Comparison of ENCODE assay signal across 17 cellular contexts in the genomic region with DNA sequence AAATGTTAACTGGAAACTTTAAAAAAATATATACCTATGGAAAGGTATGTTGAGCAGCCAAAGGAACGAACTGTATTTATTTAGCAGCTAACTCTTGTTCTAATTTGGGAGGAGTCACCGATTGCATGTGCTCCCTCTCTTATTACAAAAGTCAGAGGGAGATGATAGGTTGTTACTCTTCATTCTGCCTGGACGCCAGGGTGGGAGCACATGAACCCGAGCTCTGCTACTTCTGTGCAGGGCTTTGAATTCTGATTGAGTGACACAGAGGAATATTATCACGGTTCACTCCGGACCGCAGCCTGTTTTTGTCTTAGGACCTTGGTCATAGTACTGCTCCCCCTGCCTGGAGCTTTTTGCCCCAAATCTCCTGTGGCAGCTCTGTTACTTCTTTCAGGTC.
"Had no signal": no experiment of that assay in that cellular context is flagged by ENCODE, and none has a peak within 500 bp of the region (broad histone marks: within the 10 kb centered on the region; RNA-seq: fewer than 3 reads in every experiment).

No MANE protein-coding gene starts in this region.

- H3K27me3 Mint-ChIP-seq: activated naive CD8-positive, alpha-beta T cell; activated T-helper 17 cell treated with anti-CD3 and anti-CD28 coated beads, Interleukin-2, amount 50 U/mL, for 72 hours had no signal

- H3K36me3 Mint-ChIP-seq: activated naive CD8-positive, alpha-beta T cell; mesothelial cell of epicardium; natural killer cell had no signal

- H3K4me1 Mint-ChIP-seq: natural killer cell had no signal

- H3K27ac Mint-ChIP-seq: activated CD8-positive, alpha-beta T cell treated with anti-CD3 and anti-CD28 coated beads, Interleukin-2, amount 10 ng/mL, durations not matched to agents 7 days and 5 days; activated naive CD8-positive, alpha-beta T cell; activated T-helper 17 cell treated with anti-CD3 and anti-CD28 coated beads, Interleukin-2, amount 50 U/mL, for 72 hours; mesothelial cell of epicardium; natural killer cell had no signal

- H3K4me3 Mint-ChIP-seq: activated CD8-positive, alpha-beta T cell treated with anti-CD3 and anti-CD28 coated beads, Interleukin-2, amount 10 ng/mL, durations not matched to agents 7 days and 5 days; activated naive CD8-positive, alpha-beta T cell; activated T-helper 17 cell treated with anti-CD3 and anti-CD28 coated beads, Interleukin-2, amount 50 U/mL, for 72 hours; mesothelial cell of epicardium; natural killer cell had no signal

- DNase-seq: activated CD4-positive, alpha-beta T cell treated with anti-CD3 and anti-CD28 coated beads for 1 hour; activated CD4-positive, alpha-beta T cell treated with anti-CD3 and anti-CD28 coated beads, Interleukin-2, amount 50 U/mL, for 1 hour; activated CD8-positive, alpha-beta T cell treated with anti-CD3 and anti-CD28 coated beads, Interleukin-2, amount 10 ng/mL, durations not matched to agents 7 days and 5 days; activated T-cell treated with anti-CD3 and anti-CD28 coated beads, Interleukin-2, amount 50 U/mL, for 1 hour; adrenal gland; kidney glomerular epithelial cell; left lung; natural killer cell; sigmoid colon; stimulated activated CD4-positive, alpha-beta T cell treated with anti-CD3 and anti-CD28 coated beads, Interleukin-2, amount 100 ng/mL, for 48 hours; stimulated activated naive CD4-positive, alpha-beta T cell treated with Interleukin-2 at 50 U/mL for 16 hours; T-helper 1 cell; upper lobe of left lung; WERI-Rb-1 had no signal

- H3K9me3 Mint-ChIP-seq: activated T-helper 17 cell treated with anti-CD3 and anti-CD28 coated beads, Interleukin-2, amount 50 U/mL, for 72 hours; natural killer cell had no signal

- ATAC-seq: activated CD8-positive, alpha-beta T cell treated with anti-CD3 and anti-CD28 coated beads, Interleukin-2, amount 10 ng/mL, durations not matched to agents 7 days and 5 days; activated T-helper 17 cell treated with anti-CD3 and anti-CD28 coated beads, Interleukin-2, amount 50 U/mL, for 72 hours; left lung; natural killer cell had no signal
